In genomic region chr15:39624806-39625205, GRCh38 we compare ENCODE assay signal across 8 cellular contexts. TPM values are rescaled to one million over a fixed set of nuclear protein-coding genes. Genes with fewer than 3 reads are reported as not detected.
DNase-seq lines count a peak whose midpoint lies in the region; ATAC-seq and TF ChIP-seq lines count a peak whose summit lies in the region.

No MANE protein-coding gene starts in this region.

- H4K20me1 ChIP-seq in Loucy (ENCODE audit: insufficient read depth, low read length, poor library complexity, severe bottlenecking) (no peaks in the 10 kb centered on the region), fibroblast of lung (ENCODE audit: control insufficient read depth, extremely low read depth, insufficient read depth, low read length) (no peaks in the 10 kb centered on the region)

- in situ Hi-C loops in G401 (cut with HindIII; ENCODE audit: low sequenced_read_pairs) = no loop called here

- H3K79me2 ChIP-seq in Loucy (ENCODE audit: insufficient read depth, low read length) (no peaks in the 10 kb centered on the region), fibroblast of lung (ENCODE audit: control insufficient read depth, insufficient read depth, low read length) (no peaks in the 10 kb centered on the region)

- H3K27me3 ChIP-seq in Loucy (ENCODE audit: insufficient read depth, low read length, poor library complexity, severe bottlenecking) (no peaks in the 10 kb centered on the region), fibroblast of lung (ENCODE audit: control insufficient read depth, insufficient read depth, low read length) (no peaks in the 10 kb centered on the region)

- H3K9ac ChIP-seq in Loucy (ENCODE audit: low read depth, low read length, poor library complexity, severe bottlenecking) = peak overlapping the region; percentile 62
- H3K9ac ChIP-seq in fibroblast of lung (ENCODE audit: insufficient read depth, low read length) = no peak overlapping the region

- no peak overlapping the region for H3K27ac ChIP-seq in fibroblast of lung (ENCODE audit: insufficient read depth, low read length)

- H3F3A ChIP-seq in Loucy (ENCODE audit: low read depth) = peaks cover 20% of the 10 kb centered on the region

- no peaks in the 10 kb centered on the region for H3K9me3 ChIP-seq in Loucy (ENCODE audit: insufficient read depth, low read depth, low read length)
- H3K9me3 ChIP-seq in fibroblast of lung (ENCODE audit: control insufficient read depth, insufficient read depth, low read depth, low read length) = no peaks in the 10 kb centered on the region

- DNase-seq in G401 (ENCODE audit: low spot score) (peak; percentile 21), fibroblast of lung (ENCODE audit: low read depth in 2 of 2) (peak; percentile 90 to 93), sciatic nerve (ENCODE audit: low spot score) (no peak), SHP77 (lab: John Stamatoyannopoulos, UW) (no peak), NCI-H2196 treated with DMSO at 0.1 percent for 48 hours (lab: John Stamatoyannopoulos, UW; ENCODE audit: unreplicated experiment) (no peak), DMS79 treated with DMSO at 0.1 percent for 48 hours (lab: John Stamatoyannopoulos, UW) (no peak)
- DNase-seq in activated CD8-positive, alpha-beta memory T cell treated with anti-CD3 and anti-CD28 coated beads, Interleukin-2, amount 50 U/mL, for 4 hours = peak; percentile 56

- H2AFZ ChIP-seq in Loucy (ENCODE audit: low read length) (peak overlapping the region; percentile 4), fibroblast of lung (ENCODE audit: low read length) (no peak overlapping the region)

- TF ChIP-seq CTCF in Loucy (conservative IDR thresholded peaks at IDR 0.05; ENCODE audit: low read length) = no peak
- TF ChIP-seq CTCF in fibroblast of lung (conservative IDR thresholded peaks at IDR 0.05 in 1 of 2, IDR thresholded peaks at IDR 0.05 in 1 of 2; ENCODE audit: low read depth in 1 of 2, low read length in 2 of 2) = peak in 1 of 2 donors; percentile 23

- no peaks in the 10 kb centered on the region for H3K9me2 ChIP-seq in Loucy (replicated peaks; ENCODE audit: low read depth, low read length)

- intact Hi-C loops in sciatic nerve (cut with DNase I) = no loop called here

- H3K36me3 ChIP-seq in Loucy (ENCODE audit: insufficient read depth, low read length) (no peaks in the 10 kb centered on the region), fibroblast of lung (ENCODE audit: control insufficient read depth, insufficient read depth, low read length) (no peaks in the 10 kb centered on the region)

- H3K4me3 ChIP-seq in Loucy (ENCODE audit: low read length, poor library complexity, severe bottlenecking) = peak overlapping the region; percentile 50
- no peak overlapping the region for H3K4me3 ChIP-seq in fibroblast of lung (replicated peaks in 1 of 4; ENCODE audit: control extremely low read depth in 1 of 4, insufficient read depth in 1 of 4, low read depth in 3 of 4, low read length in 4 of 4)

- peak; percentile 79 for ATAC-seq in sciatic nerve

- H3K4me2 ChIP-seq in Loucy (ENCODE audit: low read depth, low read length, poor library complexity, severe bottlenecking) (peak overlapping the region; percentile 72), fibroblast of lung (ENCODE audit: extremely low read depth, insufficient read depth, low read length) (peak overlapping the region; percentile 5)

- peaks cover 73% of the 10 kb centered on the region for H3K4me1 ChIP-seq in Loucy (ENCODE audit: insufficient read depth, low read length, poor library complexity, severe bottlenecking)
- H3K4me1 ChIP-seq in fibroblast of lung (ENCODE audit: control insufficient read depth, extremely low read depth, insufficient read depth, low read length) = peaks cover 29% of the 10 kb centered on the region

RNA-seq across cellular contexts. Expression of gene THBS1, which starts 43.9 kb away (rescaled TPM):
- total RNA-seq in G401 (2014; rRNA removed; shearing (Covaris generic)) = 15.6 and 15.9 TPM in 2 replicates
- total RNA-seq in fibroblast of lung (631 and 1,745 TPM in 2 replicates), sciatic nerve (1,018 TPM)
- 533 and 1,512 TPM in 2 replicates for polyA plus RNA-seq in fibroblast of lung
- polyA plus RNA-seq in fibroblast of lung (2012) = 619 and 1,936 TPM in 2 replicates
- polyA minus RNA-seq in fibroblast of lung (ENCODE audit: low replicate concordance) = 5,982 and 9,421 TPM in 2 replicates

Comparison
In these comparisons a context has a peak if more than half of its experiments do, and no peak if none do; other contexts are left out.
1. DNase-seq: peak in G401 (single experiment), activated CD8-positive, alpha-beta memory T cell treated with anti-CD3 and anti-CD28 coated beads, Interleukin-2, amount 50 U/mL, for 4 hours (single experiment) and fibroblast of lung (2 of 2); none in sciatic nerve (single experiment), SHP77 (0 of 2), NCI-H2196 treated with DMSO at 0.1 percent for 48 hours (single experiment) and DMS79 treated with DMSO at 0.1 percent for 48 hours (single experiment).
2. RNA of gene THBS1, which starts 43.9 kb away (total RNA-seq): 631 to 1,745 TPM in fibroblast of lung and 1,018 TPM in sciatic nerve (single experiment); 15.6 to 15.9 TPM in G401; every median in the first group is over 10 times any median in the second.